ENCODE assay signal across 9 cellular contexts in the genomic region with DNA sequence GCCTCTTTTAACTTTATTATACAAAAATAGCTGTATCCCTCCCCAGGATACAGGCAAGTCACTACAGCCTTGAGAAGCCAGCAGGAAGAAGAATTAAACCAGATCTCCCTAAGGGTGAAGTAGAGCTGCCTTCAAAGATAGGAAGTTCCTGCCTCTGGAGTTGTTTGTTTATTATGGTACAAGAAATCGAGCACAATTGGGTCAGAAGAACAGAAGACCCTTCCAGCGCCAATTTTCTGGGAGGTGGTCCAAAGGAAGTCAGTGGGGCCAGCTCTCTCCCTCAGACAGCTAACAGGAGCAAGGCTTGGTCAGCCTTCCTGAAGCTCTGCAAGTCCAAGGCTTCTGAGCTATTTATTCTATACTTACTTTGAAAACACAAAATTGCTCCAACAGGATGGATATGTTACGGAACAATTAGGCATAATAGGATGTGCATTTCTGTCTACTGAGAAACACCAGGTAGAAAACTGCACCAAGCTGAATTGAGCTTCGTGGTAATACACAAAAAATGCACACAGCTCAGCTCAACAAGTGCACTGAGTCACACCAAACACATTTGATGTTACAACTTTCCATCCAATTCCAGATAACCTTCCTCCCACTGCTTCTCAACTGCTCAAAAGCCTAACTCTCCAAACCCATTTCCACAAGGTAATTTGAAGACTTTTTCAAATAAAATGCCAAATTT. TPM values are rescaled to one million over a fixed set of nuclear protein-coding genes. Genes with fewer than 3 reads are reported as not detected.
DNase-seq lines count a peak whose midpoint lies in the region; ATAC-seq and TF ChIP-seq lines count a peak whose summit lies in the region.
"Had no signal": no experiment of that assay in that cellular context is flagged by ENCODE, and none has a peak within 500 bp of the region (broad histone marks: within the 10 kb centered on the region; RNA-seq: fewer than 3 reads in every experiment).

No MANE protein-coding gene starts in this region.

- H3K9ac ChIP-seq in BLaER1 treated with 17β-estradiol and CSF1 and Interleukin-3, amounts not matched to agents 10 nM and 100 nM: peak overlapping the region; percentile 28 to 74 (median 56); a peak in 21 of 22 replicates

- DNase-seq in M059J (ENCODE audit: low read depth) (peak; percentile 40), chondrocyte (ENCODE audit: low spot score) (no peak), midbrain (lab: John Stamatoyannopoulos, UW) (peak; percentile 31), OCI-M2 (lab: John Stamatoyannopoulos, UW; ENCODE audit: unreplicated experiment) (no peak), GM19238 (ENCODE audit: insufficient read length, low spot score) (no peak)
- DNase-seq: cortex of kidney had no signal

- H3K27me3 ChIP-seq in BLaER1 treated with 17β-estradiol and CSF1 and Interleukin-3, amounts not matched to agents 10 nM and 100 nM: no peaks in the 10 kb centered on the region; a peak in 1 of 22 replicates

- peaks cover 8% of the 10 kb centered on the region for H3K9me3 Mint-ChIP-seq in chondrocyte (ENCODE audit: low read depth)

- no peak overlapping the region for H3K4me3 Mint-ChIP-seq in chondrocyte (ENCODE audit: unreplicated experiment)

- H3K4me3 ChIP-seq in BLaER1 treated with 17β-estradiol and CSF1 and Interleukin-3, amounts not matched to agents 10 nM and 100 nM: peak overlapping the region in 8 of 10 experiments; percentile 4 to 37 (median 25); a peak in 11 of 20 replicates

- H3K9me3 ChIP-seq in BLaER1 treated with 17β-estradiol and CSF1 and Interleukin-3, amounts not matched to agents 10 nM and 100 nM (replicated peaks in 1 of 11): peaks cover 29 to 48% (median 37%) of the 10 kb centered on the region in 11 experiments

- peaks cover 34 to 73% (median 57%) of the 10 kb centered on the region in 11 experiments for H4K20me1 ChIP-seq in BLaER1 treated with 17β-estradiol and CSF1 and Interleukin-3, amounts not matched to agents 10 nM and 100 nM

- H3K4me2 ChIP-seq in BLaER1 treated with 17β-estradiol and CSF1 and Interleukin-3, amounts not matched to agents 10 nM and 100 nM: peak overlapping the region; percentile 79 to 93 (median 87)

- H3K36me3 Mint-ChIP-seq in chondrocyte (ENCODE audit: low read depth): peaks cover 6% of the 10 kb centered on the region

- peaks cover 42 to 80% (median 69%) of the 10 kb centered on the region in 11 experiments for H3K36me3 ChIP-seq in BLaER1 treated with 17β-estradiol and CSF1 and Interleukin-3, amounts not matched to agents 10 nM and 100 nM

- no peak for ATAC-seq in GM19328 (IDR thresholded peaks at IDR 0.05; ENCODE audit: unreplicated experiment)
- no peak for ATAC-seq in HG03342 (IDR thresholded peaks at IDR 0.05; ENCODE audit: unreplicated experiment)

- peak overlapping the region; percentile 76 for H3K27ac Mint-ChIP-seq in chondrocyte (ENCODE audit: unreplicated experiment)

- H3K27ac ChIP-seq in BLaER1 treated with 17β-estradiol and CSF1 and Interleukin-3, amounts not matched to agents 10 nM and 100 nM: peak overlapping the region; percentile 22 to 76 (median 69)

- H3K4me1 ChIP-seq in BLaER1 treated with 17β-estradiol and CSF1 and Interleukin-3, amounts not matched to agents 10 nM and 100 nM: peaks cover 43 to 67% (median 56%) of the 10 kb centered on the region in 10 experiments

- H3K27me3 Mint-ChIP-seq in chondrocyte (ENCODE audit: low read depth): no peaks in the 10 kb centered on the region

- peaks cover 32% of the 10 kb centered on the region for H3K4me1 Mint-ChIP-seq in chondrocyte (ENCODE audit: low read depth)

- no peak for TF ChIP-seq CTCF in chondrocyte (IDR thresholded peaks at IDR 0.05)

RNA-seq across cellular contexts. Expression of gene SERINC5, which starts 16.0 kb away (rescaled TPM):
- 8.9 and 13.5 TPM in 2 replicates for total RNA-seq in M059J (2014; rRNA removed; shearing (Covaris generic))
- 39.3 to 41.5 TPM (median 39.9 TPM) in 3 replicates for total RNA-seq in chondrocyte

Comparison
In these comparisons a context has a peak if more than half of its experiments do, and no peak if none do; other contexts are left out.
1. DNase-seq: peak in M059J (single experiment) and midbrain (single experiment); none in chondrocyte (single experiment), OCI-M2 (single experiment) and GM19238 (single experiment).